In genomic region chr10:102835007-102835482, GRCh38 we compare ENCODE assay signal across 8 cellular contexts. TPM values are rescaled to one million over a fixed set of nuclear protein-coding genes. Genes with fewer than 3 reads are reported as not detected.
A peak's percentile ranks its signal among the peaks of the same experiment; 100 is the strongest.
DNase-seq lines count a peak whose midpoint lies in the region; ATAC-seq and TF ChIP-seq lines count a peak whose summit lies in the region.

No MANE protein-coding gene starts in this region.

- peak overlapping the region; percentile 23 for H4K91ac ChIP-seq in trophoblast cell (ENCODE audit: low read depth, low read length)

- no peak overlapping the region for H3K18ac ChIP-seq in trophoblast cell (ENCODE audit: low read length)

- no peaks in the 10 kb centered on the region; a peak in 1 of 4 replicates for H3K4me1 ChIP-seq in SK-N-SH (ENCODE audit: control insufficient read depth in 1 of 2, insufficient read depth in 2 of 2, low read depth in 1 of 2, low read length in 1 of 2)
- peaks cover 0 to 3% of the 10 kb centered on the region in 2 experiments for H3K4me1 ChIP-seq in trophoblast cell (ENCODE audit: control insufficient read depth in 1 of 2, insufficient read depth in 2 of 2, low read length in 2 of 2)

- peaks cover 3% of the 10 kb centered on the region for H3K27me3 Mint-ChIP-seq in activated naive CD4-positive, alpha-beta T cell treated with anti-CD3 and anti-CD28 coated beads for 36 hours (ENCODE audit: low read depth)

- peak; percentile 94 for TF ChIP-seq RAD21 in SK-N-SH (IDR thresholded peaks at IDR 0.05; ENCODE audit: low read length)

- peaks cover 3% of the 10 kb centered on the region for H3K79me1 ChIP-seq in trophoblast cell (ENCODE audit: low read length)

- H4K12ac ChIP-seq in trophoblast cell (ENCODE audit: low read depth, low read length) = no peak overlapping the region

- no peak overlapping the region for H3K4ac ChIP-seq in trophoblast cell (ENCODE audit: low read depth, low read length)

- H2AFZ ChIP-seq in SK-N-SH (ENCODE audit: low read depth) = no peak overlapping the region
- no peak overlapping the region for H2AFZ ChIP-seq in trophoblast cell (ENCODE audit: insufficient read depth, low read length, poor library complexity)

- H3K79me2 ChIP-seq in SK-N-SH (ENCODE audit: insufficient read depth) (no peaks in the 10 kb centered on the region), trophoblast cell (ENCODE audit: control insufficient read depth, insufficient read depth, low read length, poor library complexity) (no peaks in the 10 kb centered on the region)

- no peak overlapping the region for H3K27ac Mint-ChIP-seq in activated naive CD4-positive, alpha-beta T cell treated with anti-CD3 and anti-CD28 coated beads for 36 hours

- TF ChIP-seq CTCF in NB4 (IDR thresholded peaks at IDR 0.05; ENCODE audit: low read depth, low read length) = peak; percentile 86
- TF ChIP-seq CTCF in SK-N-SH (IDR thresholded peaks at IDR 0.05) = peak; percentile 88

- H3K4me3 Mint-ChIP-seq in activated naive CD4-positive, alpha-beta T cell treated with anti-CD3 and anti-CD28 coated beads for 36 hours = no peak overlapping the region

- peak overlapping the region; percentile 25 for H2BK12ac ChIP-seq in trophoblast cell (ENCODE audit: low read length)

- H3K27ac ChIP-seq in SK-N-SH (ENCODE audit: low read depth in 2 of 2, low read length in 1 of 2) (no peak overlapping the region), trophoblast cell (ENCODE audit: low read depth, low read length) (no peak overlapping the region)

- H2BK120ac ChIP-seq in trophoblast cell (ENCODE audit: insufficient read depth, low read length, poor library complexity) = no peak overlapping the region

- H3K36me3 ChIP-seq in SK-N-SH (replicated peaks in 1 of 2; ENCODE audit: control insufficient read depth in 1 of 2, insufficient read depth in 2 of 2, low read length in 1 of 2) (no peaks in the 10 kb centered on the region), trophoblast cell (ENCODE audit: control insufficient read depth in 1 of 2, insufficient read depth in 2 of 2, low read length in 2 of 2) (no peaks in the 10 kb centered on the region)

- CTCF ChIA-PET in SK-N-SH (lab: Yijun Ruan, JAX) = interaction anchor here (0.5 to 5.4 kb wide), 34 partner anchors 9 to 729 kb away, joined by 3 to 71 read pairs (median 4); partner anchors contain the start of genes AS3MT, BORCS7, CNNM2 and WBP1L
- CTCF ChIA-PET in activated naive CD4-positive, alpha-beta T cell treated with anti-CD3 and anti-CD28 coated beads for 36 hours (lab: Charles Lee) = interaction anchor here (0.8 to 4.4 kb wide), 10 partner anchors 11 to 648 kb away, joined by 3 to 54 read pairs (median 4); no protein-coding TSS in a partner anchor

- H3K9me2 ChIP-seq in SK-N-SH = no peaks in the 10 kb centered on the region

- H3K4me3 ChIP-seq in NB4 (ENCODE audit: low read depth, low read length) = no peak overlapping the region
- H3K4me3 ChIP-seq in SK-N-SH (ENCODE audit: low read depth in 2 of 2, low read length in 1 of 2) = no peak overlapping the region; a peak in 1 of 4 replicates
- no peak overlapping the region for H3K4me3 ChIP-seq in trophoblast cell (ENCODE audit: low read depth, low read length)

- H3K14ac ChIP-seq in trophoblast cell (ENCODE audit: low read length) = no peak overlapping the region

- no peaks in the 10 kb centered on the region for H3K9me3 ChIP-seq in SK-N-SH
- peaks cover 12% of the 10 kb centered on the region for H3K9me3 ChIP-seq in trophoblast cell (ENCODE audit: insufficient read depth, low read depth, low read length)

- no peaks in the 10 kb centered on the region for H4K20me1 ChIP-seq in SK-N-SH (ENCODE audit: insufficient read depth)

- H3K9me3 Mint-ChIP-seq in activated naive CD4-positive, alpha-beta T cell treated with anti-CD3 and anti-CD28 coated beads for 36 hours = peaks cover 5% of the 10 kb centered on the region

- no peaks in the 10 kb centered on the region for H3K27me3 ChIP-seq in SK-N-SH (ENCODE audit: insufficient read depth)
- no peaks in the 10 kb centered on the region for H3K27me3 ChIP-seq in trophoblast cell (ENCODE audit: insufficient read depth, low read length)

- TF ChIP-seq POLR2A in GM18505 (IDR thresholded peaks at IDR 0.05; ENCODE audit: borderline replicate concordance, extremely low read depth, insufficient read depth, insufficient read length) = no peak
- no peak for TF ChIP-seq POLR2A in NB4 (IDR thresholded peaks at IDR 0.05; ENCODE audit: extremely low read depth, insufficient read length)

- H3K9ac ChIP-seq in SK-N-SH (no peak overlapping the region), trophoblast cell (ENCODE audit: low read length) (no peak overlapping the region)

- no peak for TF ChIP-seq EP300 in SK-N-SH (IDR thresholded peaks at IDR 0.05; ENCODE audit: borderline replicate concordance in 1 of 2, low read depth in 1 of 2, low read length in 1 of 2)

- DNase-seq in A172 (ENCODE audit: low spot score) = peak; percentile 88
- peak; percentile 84 for DNase-seq in NB4 (ENCODE audit: low read depth)
- DNase-seq in SK-N-SH = peak; percentile 86
- DNase-seq in activated naive CD4-positive, alpha-beta T cell treated with anti-CD3 and anti-CD28 coated beads for 36 hours = peak; percentile 85
- peak; percentile 76 for DNase-seq in glomerular visceral epithelial cell (ENCODE audit: extremely low spot score)
- DNase-seq in trophoblast cell = peak; percentile 73 to 89
- DNase-seq in ureter (ENCODE audit: low spot score) = peak; percentile 74

- H3K36me3 Mint-ChIP-seq in activated naive CD4-positive, alpha-beta T cell treated with anti-CD3 and anti-CD28 coated beads for 36 hours (ENCODE audit: low read depth) = no peaks in the 10 kb centered on the region

- H2AK5ac ChIP-seq in trophoblast cell (ENCODE audit: low read length) = no peak overlapping the region

- no peaks in the 10 kb centered on the region for H3F3A ChIP-seq in SK-N-SH (replicated peaks; ENCODE audit: insufficient read depth)

- no peak overlapping the region for H3K23ac ChIP-seq in trophoblast cell (ENCODE audit: low read length)

- WGBS in SK-N-SH (ENCODE audit: low lambda C conversion rate) = 72% methylated on average over 11 of the region's 11 CpGs
- no CpG with 5 or more reads among the region's 11 CpGs for whole genome bisulfite sequencing in trophoblast cell (ENCODE audit: extremely low coverage, insufficient coverage, insufficient read length)

- ATAC-seq in GM18505 (IDR thresholded peaks at IDR 0.05; ENCODE audit: unreplicated experiment) = peak; percentile 59

- intact Hi-C loops in activated naive CD4-positive, alpha-beta T cell treated with anti-CD3 and anti-CD28 coated beads for 36 hours (cut with micrococcal nuclease) = loop anchor here (1.0 to 10.0 kb wide), 5 partner anchors 66 to 650 kb away; no protein-coding TSS in a partner anchor

- POLR2A ChIA-PET in SK-N-SH (lab: Yijun Ruan, JAX) = no interaction called here

- H4K8ac ChIP-seq in trophoblast cell (ENCODE audit: low read depth, low read length) = no peak overlapping the region

- H3K4me1 Mint-ChIP-seq in activated naive CD4-positive, alpha-beta T cell treated with anti-CD3 and anti-CD28 coated beads for 36 hours (ENCODE audit: low read depth) = no peaks in the 10 kb centered on the region

- H2BK5ac ChIP-seq in trophoblast cell (ENCODE audit: low read depth, low read length, poor library complexity) = no peak overlapping the region

- no peak overlapping the region for H3K4me2 ChIP-seq in SK-N-SH
- no peak overlapping the region for H3K4me2 ChIP-seq in trophoblast cell (ENCODE audit: low read length)

TF ChIP-seq in SK-N-SH, 30 proteins besides CTCF, POLR2A, EP300 and RAD21:
- TF ChIP-seq SMC3 (IDR thresholded peaks at IDR 0.05; ENCODE audit: low read depth, low read length) = peak; percentile 92
- TF ChIP-seq NFIC (IDR thresholded peaks at IDR 0.05; ENCODE audit: borderline replicate concordance) = no peak
- TF ChIP-seq GABPA (IDR thresholded peaks at IDR 0.05; ENCODE audit: low read depth) = no peak
- TF ChIP-seq USF1 (IDR thresholded peaks at IDR 0.05; ENCODE audit: borderline replicate concordance, low read depth) = no peak

RNA-seq across cellular contexts. Expression of gene CYP17A1, which starts 2.2 kb away (rescaled TPM):
- not detected in 2 replicates for total RNA-seq in A172 (2014; rRNA removed; shearing (Covaris generic))
- polyA plus RNA-seq in SK-N-SH (2012; rRNA removed) = not detected in 2 replicates
- not detected in 2 replicates for polyA plus RNA-seq in SK-N-SH (2012; cell fraction: cytosol; rRNA removed)
- polyA plus RNA-seq in SK-N-SH (2012; cell fraction: nucleus; rRNA removed) = 0.04 TPM in 1 of 2 replicates, not detected in the other
- total RNA-seq in activated naive CD4-positive, alpha-beta T cell treated with anti-CD3 and anti-CD28 coated beads for 36 hours = not detected
- not detected in 2 replicates for polyA plus RNA-seq in trophoblast cell (2013)
- total RNA-seq in ureter = 1.1 TPM

RNA-seq across cellular contexts. Expression of gene BORCS7, which starts 19.0 kb away (rescaled TPM):
- total RNA-seq in A172 (2014; rRNA removed; shearing (Covaris generic)) = 18.9 and 21.9 TPM in 2 replicates
- polyA plus RNA-seq in SK-N-SH (2012; rRNA removed) = 42.7 and 45.4 TPM in 2 replicates
- polyA plus RNA-seq in SK-N-SH (2012; cell fraction: cytosol; rRNA removed) = 55.3 and 63.0 TPM in 2 replicates
- 12.8 and 19.2 TPM in 2 replicates for polyA plus RNA-seq in SK-N-SH (2012; cell fraction: nucleus; rRNA removed)
- 1 to 10 TPM; 5.6 to 5.8 TPM for total RNA-seq in activated naive CD4-positive, alpha-beta T cell treated with anti-CD3 and anti-CD28 coated beads for 36 hours
- 10.6 and 10.9 TPM in 2 replicates for polyA plus RNA-seq in trophoblast cell (2013)
- total RNA-seq in ureter = 22.5 TPM

RNA-seq across cellular contexts. Expression of gene AS3MT, which starts 34.2 kb away (rescaled TPM):
- total RNA-seq in A172 (2014; rRNA removed; shearing (Covaris generic)) = 29.4 and 30.1 TPM in 2 replicates
- polyA plus RNA-seq in SK-N-SH (2012; rRNA removed) = 9.0 and 9.7 TPM in 2 replicates
- polyA plus RNA-seq in SK-N-SH (2012; cell fraction: cytosol; rRNA removed) = 12.0 and 14.0 TPM in 2 replicates
- 5.3 and 10.5 TPM in 2 replicates for polyA plus RNA-seq in SK-N-SH (2012; cell fraction: nucleus; rRNA removed)
- 1 to 10 TPM; 1.0 to 1.2 TPM for total RNA-seq in activated naive CD4-positive, alpha-beta T cell treated with anti-CD3 and anti-CD28 coated beads for 36 hours
- 5.2 and 5.6 TPM in 2 replicates for polyA plus RNA-seq in trophoblast cell (2013)
- 0.29 TPM for total RNA-seq in ureter

Comparison
In these comparisons a context has a peak if more than half of its experiments do, and no peak if none do; other contexts are left out.
1. RNA of gene AS3MT, which starts 34.2 kb away (total RNA-seq): 29.4 to 30.1 TPM in A172; 1.0 to 1.2 TPM in activated naive CD4-positive, alpha-beta T cell treated with anti-CD3 and anti-CD28 coated beads for 36 hours and 0.29 TPM in ureter (single experiment); every median in the first group is over 10 times any median in the second.
2. Peak in every context shown above with its lines, with median percentiles within 50 percentile points of each other: DNase-seq.